ENCODE assay signal across 1 cellular context in the genomic region with DNA sequence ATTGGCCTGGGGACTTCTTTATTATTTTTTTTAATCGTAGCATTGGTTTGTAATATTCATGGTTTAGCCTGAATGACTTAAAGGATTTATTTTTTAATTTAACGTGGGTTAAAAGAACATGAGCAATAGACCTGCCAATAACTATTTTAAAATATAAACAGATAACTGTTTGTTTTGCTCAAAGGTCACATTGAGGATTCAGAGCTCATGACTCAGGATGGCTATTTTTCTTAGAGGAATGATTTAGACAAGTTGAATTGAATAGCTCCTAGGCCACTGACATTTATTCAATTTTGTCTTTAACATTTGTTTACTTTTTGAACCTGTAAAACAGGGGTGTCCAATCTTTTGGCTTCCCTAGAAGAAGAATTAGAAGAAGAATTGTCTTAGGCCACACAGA.
TF ChIP-seq lines count a peak whose summit lies in the region.

No MANE protein-coding gene starts in this region.

TF ChIP-seq in HepG2, 621 proteins besides CTCF, POLR2A, EP300 and RAD21:
- TF ChIP-seq ZNF407 (CRISPR knock-in tag; IDR thresholded peaks at IDR 0.05; ENCODE audit: not compliant biosample characterization) (no peak), ZBTB7A (CRISPR knock-in tag; IDR thresholded peaks at IDR 0.05) (no peak), ZNF562 (CRISPR knock-in tag; IDR thresholded peaks at IDR 0.05; ENCODE audit: borderline replicate concordance) (no peak), ZNF768 (CRISPR knock-in tag; IDR thresholded peaks at IDR 0.05) (no peak), ZNF331 (CRISPR knock-in tag; IDR thresholded peaks at IDR 0.05) (no peak), KLF13 (CRISPR knock-in tag; IDR thresholded peaks at IDR 0.05) (no peak), ZNF383 (CRISPR knock-in tag; IDR thresholded peaks at IDR 0.05; ENCODE audit: borderline replicate concordance) (no peak), KAT2B (IDR thresholded peaks at IDR 0.05; ENCODE audit: borderline replicate concordance, low read depth, low read length) (no peak), ZSCAN30 (CRISPR knock-in tag; IDR thresholded peaks at IDR 0.05) (no peak), ZFP62 (CRISPR knock-in tag; IDR thresholded peaks at IDR 0.05) (no peak), MEIS2 (CRISPR knock-in tag; IDR thresholded peaks at IDR 0.05) (no peak), MAX (IDR thresholded peaks at IDR 0.05) (no peak), ZSCAN22 (CRISPR knock-in tag; IDR thresholded peaks at IDR 0.05) (no peak), ZNF570 (CRISPR knock-in tag; IDR thresholded peaks at IDR 0.05; ENCODE audit: borderline replicate concordance) (no peak)
- TF ChIP-seq, protein P1, sequence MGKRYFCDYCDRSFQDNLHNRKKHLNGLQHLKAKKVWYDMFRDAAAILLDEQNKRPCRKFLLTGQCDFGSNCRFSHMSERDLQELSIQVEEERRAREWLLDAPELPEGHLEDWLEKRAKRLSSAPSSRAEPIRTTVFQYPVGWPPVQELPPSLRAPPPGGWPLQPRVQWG (CRISPR knock-in tag; IDR thresholded peaks at IDR 0.05; ENCODE audit: borderline replicate concordance, low read depth), result no peak
- TF ChIP-seq, protein P2, sequence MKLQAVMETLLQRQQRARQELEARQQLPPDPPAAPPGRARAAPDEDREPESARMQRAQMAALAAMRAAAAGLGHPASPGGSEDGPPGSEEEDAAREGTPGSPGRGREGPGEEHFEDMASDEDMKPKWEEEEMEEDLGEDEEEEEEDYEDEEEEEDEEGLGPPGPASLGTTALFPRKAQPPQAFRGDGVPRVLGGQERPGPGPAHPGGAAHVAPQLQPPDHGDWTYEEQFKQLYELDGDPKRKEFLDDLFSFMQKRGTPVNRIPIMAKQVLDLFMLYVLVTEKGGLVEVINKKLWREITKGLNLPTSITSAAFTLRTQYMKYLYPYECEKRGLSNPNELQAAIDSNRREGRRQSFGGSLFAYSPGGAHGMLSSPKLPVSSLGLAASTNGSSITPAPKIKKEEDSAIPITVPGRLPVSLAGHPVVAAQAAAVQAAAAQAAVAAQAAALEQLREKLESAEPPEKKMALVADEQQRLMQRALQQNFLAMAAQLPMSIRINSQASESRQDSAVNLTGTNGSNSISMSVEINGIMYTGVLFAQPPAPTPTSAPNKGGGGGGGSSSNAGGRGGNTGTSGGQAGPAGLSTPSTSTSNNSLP (IDR thresholded peaks at IDR 0.05; ENCODE audit: low read depth, low read length), result no peak
TF ChIP-seq in HepG2: peak in this region for 0.
